ENCODE assay signal across 1 cellular context in the genomic region with DNA sequence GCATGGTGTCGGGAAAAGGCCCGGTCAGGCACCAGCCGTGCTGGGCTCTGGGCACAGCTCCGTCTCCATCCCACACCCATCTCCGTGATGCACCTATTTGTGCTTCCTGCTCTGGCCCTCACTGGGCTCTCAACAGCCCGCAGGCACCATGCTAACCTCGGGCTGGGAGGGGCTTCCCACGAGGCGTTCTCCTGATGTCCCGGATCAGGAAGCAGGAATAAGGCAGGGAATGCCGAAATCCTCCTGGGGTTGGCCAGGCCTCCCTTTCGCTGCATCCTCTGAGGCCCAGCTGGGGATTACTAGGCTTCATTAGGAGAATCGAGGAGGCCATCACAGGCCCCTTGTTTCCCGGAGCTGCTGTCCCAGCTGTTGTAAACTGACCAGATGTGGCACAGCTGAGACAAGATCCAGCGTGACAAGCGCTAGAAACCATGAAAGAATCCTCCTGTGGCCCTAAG.
TF ChIP-seq lines count a peak whose summit lies in the region.

No MANE protein-coding gene starts in this region.

TF ChIP-seq in WTC11, 78 proteins besides CTCF, POLR2A, EP300 and RAD21 (continued from another document):
- TF ChIP-seq, protein P1, sequence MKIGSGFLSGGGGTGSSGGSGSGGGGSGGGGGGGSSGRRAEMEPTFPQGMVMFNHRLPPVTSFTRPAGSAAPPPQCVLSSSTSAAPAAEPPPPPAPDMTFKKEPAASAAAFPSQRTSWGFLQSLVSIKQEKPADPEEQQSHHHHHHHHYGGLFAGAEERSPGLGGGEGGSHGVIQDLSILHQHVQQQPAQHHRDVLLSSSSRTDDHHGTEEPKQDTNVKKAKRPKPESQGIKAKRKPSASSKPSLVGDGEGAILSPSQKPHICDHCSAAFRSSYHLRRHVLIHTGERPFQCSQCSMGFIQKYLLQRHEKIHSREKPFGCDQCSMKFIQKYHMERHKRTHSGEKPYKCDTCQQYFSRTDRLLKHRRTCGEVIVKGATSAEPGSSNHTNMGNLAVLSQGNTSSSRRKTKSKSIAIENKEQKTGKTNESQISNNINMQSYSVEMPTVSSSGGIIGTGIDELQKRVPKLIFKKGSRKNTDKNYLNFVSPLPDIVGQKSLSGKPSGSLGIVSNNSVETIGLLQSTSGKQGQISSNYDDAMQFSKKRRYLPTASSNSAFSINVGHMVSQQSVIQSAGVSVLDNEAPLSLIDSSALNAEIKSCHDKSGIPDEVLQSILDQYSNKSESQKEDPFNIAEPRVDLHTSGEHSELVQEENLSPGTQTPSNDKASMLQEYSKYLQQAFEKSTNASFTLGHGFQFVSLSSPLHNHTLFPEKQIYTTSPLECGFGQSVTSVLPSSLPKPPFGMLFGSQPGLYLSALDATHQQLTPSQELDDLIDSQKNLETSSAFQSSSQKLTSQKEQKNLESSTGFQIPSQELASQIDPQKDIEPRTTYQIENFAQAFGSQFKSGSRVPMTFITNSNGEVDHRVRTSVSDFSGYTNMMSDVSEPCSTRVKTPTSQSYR (CRISPR knock-in tag; IDR thresholded peaks at IDR 0.05) = no peak
- TF ChIP-seq, protein P2, sequence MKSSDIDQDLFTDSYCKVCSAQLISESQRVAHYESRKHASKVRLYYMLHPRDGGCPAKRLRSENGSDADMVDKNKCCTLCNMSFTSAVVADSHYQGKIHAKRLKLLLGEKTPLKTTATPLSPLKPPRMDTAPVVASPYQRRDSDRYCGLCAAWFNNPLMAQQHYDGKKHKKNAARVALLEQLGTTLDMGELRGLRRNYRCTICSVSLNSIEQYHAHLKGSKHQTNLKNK (CRISPR knock-in tag; IDR thresholded peaks at IDR 0.05) = no peak
- TF ChIP-seq PRDM15 (CRISPR knock-in tag; IDR thresholded peaks at IDR 0.05) (no peak), ATF2 (CRISPR knock-in tag; IDR thresholded peaks at IDR 0.05; ENCODE audit: borderline replicate concordance, low read depth) (no peak), TEAD4 (CRISPR knock-in tag; IDR thresholded peaks at IDR 0.05) (no peak), STAT6 (CRISPR knock-in tag; conservative IDR thresholded peaks at IDR 0.05; ENCODE audit: low read depth) (no peak), ESRRA (CRISPR knock-in tag; IDR thresholded peaks at IDR 0.05; ENCODE audit: borderline replicate concordance) (no peak), RELA (CRISPR knock-in tag; IDR thresholded peaks at IDR 0.05; ENCODE audit: borderline replicate concordance) (no peak)
- TF ChIP-seq, protein P3, sequence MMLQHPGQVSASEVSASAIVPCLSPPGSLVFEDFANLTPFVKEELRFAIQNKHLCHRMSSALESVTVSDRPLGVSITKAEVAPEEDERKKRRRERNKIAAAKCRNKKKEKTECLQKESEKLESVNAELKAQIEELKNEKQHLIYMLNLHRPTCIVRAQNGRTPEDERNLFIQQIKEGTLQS (CRISPR knock-in tag; conservative IDR thresholded peaks at IDR 0.05) = no peak
